In the genomic region with DNA sequence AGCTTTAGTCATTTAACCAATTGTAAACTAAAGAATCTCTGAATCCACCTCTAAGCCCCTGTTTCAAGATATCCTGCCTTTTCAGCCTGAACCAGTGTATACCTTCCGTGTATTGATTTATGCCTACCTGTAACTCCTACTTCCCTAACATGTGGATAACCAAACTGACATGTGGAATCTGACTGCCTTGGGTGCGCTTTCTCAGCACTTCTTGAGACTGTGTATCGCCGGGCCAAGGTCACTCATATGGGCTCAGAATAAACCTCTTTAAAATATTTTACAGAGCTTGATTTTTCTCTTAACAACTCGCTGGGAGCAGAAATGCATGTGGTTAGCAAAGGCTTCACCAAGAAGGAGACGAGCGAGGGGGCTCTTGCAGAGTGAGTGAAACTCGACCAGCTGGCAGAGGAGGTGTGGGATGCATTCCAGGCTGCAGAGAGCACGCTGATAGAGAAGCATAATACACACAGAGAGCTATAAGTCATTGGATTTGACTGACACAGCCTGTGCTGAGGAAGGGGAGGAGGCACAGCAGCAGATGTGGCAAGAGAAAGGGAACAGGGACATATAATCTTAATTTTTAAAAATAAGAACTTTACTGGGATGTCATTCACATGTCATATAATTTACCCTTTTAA, we compare ENCODE assay signal across 22 cellular contexts.
A peak's percentile ranks its signal among the peaks of the same experiment; 100 is the strongest.
DNase-seq lines count a peak whose midpoint lies in the region; TF ChIP-seq lines count a peak whose summit lies in the region.
"Had no signal": no experiment of that assay in that cellular context is flagged by ENCODE, and none has a peak within 500 bp of the region (broad histone marks: within the 10 kb centered on the region; RNA-seq: fewer than 3 reads in every experiment).

No MANE protein-coding gene starts in this region.

- TF ChIP-seq CTCF in brain microvascular endothelial cell (IDR thresholded peaks at IDR 0.05; ENCODE audit: low read depth, low read length, missing control alignments), result no peak
- no peak for TF ChIP-seq CTCF in osteocyte (IDR thresholded peaks at IDR 0.05)
- TF ChIP-seq CTCF in glutamatergic neuron (IDR thresholded peaks at IDR 0.05; ENCODE audit: partially characterized antibody, unreplicated experiment), result no peak

- H3K36me3 ChIP-seq in brain microvascular endothelial cell (replicated peaks), result no peaks in the 10 kb centered on the region
- H3K36me3 ChIP-seq: tibial nerve had no signal

- H3K27ac ChIP-seq in brain microvascular endothelial cell, result no peak overlapping the region
- H3K27ac ChIP-seq: tibial nerve, VCaP had no signal

- H3K36me3 Mint-ChIP-seq in osteocyte (ENCODE audit: unreplicated experiment), result peaks cover 4% of the 10 kb centered on the region
- peaks cover under 1% of the 10 kb centered on the region for H3K36me3 Mint-ChIP-seq in glutamatergic neuron (ENCODE audit: unreplicated experiment)
- H3K36me3 Mint-ChIP-seq: CD8-positive, alpha-beta T cell had no signal

- H3K4me3 Mint-ChIP-seq in osteocyte (ENCODE audit: unreplicated experiment) (no peak overlapping the region), glutamatergic neuron (ENCODE audit: unreplicated experiment) (no peak overlapping the region)
- H3K4me3 Mint-ChIP-seq: CD8-positive, alpha-beta T cell; central memory CD8-positive, alpha-beta T cell; neural crest cell; stimulated activated naive CD8-positive, alpha-beta T cell treated with anti-CD3 and anti-CD28 coated beads, Interleukin-15, amount 100 ng/mL, for 72 hours; T-helper 1 cell treated with Interleukin-12 subunit alpha and Interleukin-12 subunit beta and Interleukin-4 antibody, amounts not matched to agents 30 μg/mL and 1 μg/mL, for 36 hours had no signal

- H3K27me3 Mint-ChIP-seq in osteocyte (ENCODE audit: unreplicated experiment) (no peaks in the 10 kb centered on the region), glutamatergic neuron (ENCODE audit: unreplicated experiment) (peaks cover 3% of the 10 kb centered on the region)
- H3K27me3 Mint-ChIP-seq: central memory CD8-positive, alpha-beta T cell; stimulated activated naive CD8-positive, alpha-beta T cell treated with anti-CD3 and anti-CD28 coated beads, Interleukin-15, amount 100 ng/mL, for 72 hours had no signal

- in situ Hi-C loops in brain microvascular endothelial cell (cut with HindIII; ENCODE audit: low pct_ligation_motif_present, low sequenced_read_pairs), result no loop called here

- H3K4me1 Mint-ChIP-seq in osteocyte (ENCODE audit: unreplicated experiment) (peaks cover 4% of the 10 kb centered on the region), glutamatergic neuron (ENCODE audit: low read depth, unreplicated experiment) (peaks cover 19% of the 10 kb centered on the region)
- H3K4me1 Mint-ChIP-seq: central memory CD8-positive, alpha-beta T cell; neural crest cell; stimulated activated naive CD8-positive, alpha-beta T cell treated with anti-CD3 and anti-CD28 coated beads, Interleukin-15, amount 100 ng/mL, for 72 hours had no signal

- DNase-seq in DMS 273 treated with DMSO at 0.1 percent for 48 hours (lab: John Stamatoyannopoulos, UW) (peak; percentile 11), NCI-H446 treated with DMSO at 0.1 percent for 48 hours (lab: John Stamatoyannopoulos, UW) (peak; percentile 74), brain microvascular endothelial cell (peak; percentile 60), left kidney (ENCODE audit: low read depth, low spot score) (peak; percentile 81), HPDE6-E6E7 (ENCODE audit: extremely low spot score) (no peak), osteocyte (ENCODE audit: extremely low spot score, unreplicated experiment) (no peak), glutamatergic neuron (no peak)
- DNase-seq: activated CD4-positive, alpha-beta T cell treated with anti-CD3 and anti-CD28 coated beads, Interleukin-2, amount 50 U/mL, for 4 hours; activated gamma-delta T cell; amniotic stem cell; CD8-positive, alpha-beta T cell; effector CD4-positive, alpha-beta T cell; GOT3; NCI-H1048; SIG-M5; stimulated activated CD4-positive, alpha-beta T cell treated with anti-CD3 and anti-CD28 coated beads, Interleukin-4, amount 100 ng/mL, for 4 hours; stimulated activated naive CD8-positive, alpha-beta T cell treated with anti-CD3 and anti-CD28 coated beads, Interleukin-15, amount 100 ng/mL, for 72 hours had no signal

- H3K27ac Mint-ChIP-seq in osteocyte (ENCODE audit: unreplicated experiment), result no peak overlapping the region
- H3K27ac Mint-ChIP-seq in glutamatergic neuron (ENCODE audit: unreplicated experiment), result no peak overlapping the region
- H3K27ac Mint-ChIP-seq: CD8-positive, alpha-beta T cell; stimulated activated naive CD8-positive, alpha-beta T cell treated with anti-CD3 and anti-CD28 coated beads, Interleukin-15, amount 100 ng/mL, for 72 hours; T-helper 1 cell treated with Interleukin-12 subunit alpha and Interleukin-12 subunit beta and Interleukin-4 antibody, amounts not matched to agents 30 μg/mL and 1 μg/mL, for 36 hours had no signal

- H3K9me3 Mint-ChIP-seq in osteocyte (ENCODE audit: unreplicated experiment) (peaks cover 10% of the 10 kb centered on the region), glutamatergic neuron (ENCODE audit: unreplicated experiment) (peaks cover 4% of the 10 kb centered on the region)

- no peaks in the 10 kb centered on the region for H3K27me3 ChIP-seq in brain microvascular endothelial cell (replicated peaks)
- H3K27me3 ChIP-seq: tibial nerve had no signal

- no peak overlapping the region for H3K4me3 ChIP-seq in brain microvascular endothelial cell (ENCODE audit: low read depth, low read length)
- H3K4me3 ChIP-seq: tibial nerve had no signal

Comparison
In these comparisons a context has a peak if more than half of its experiments do, and no peak if none do; other contexts are left out.
1. DNase-seq: peak in DMS 273 treated with DMSO at 0.1 percent for 48 hours (single experiment), NCI-H446 treated with DMSO at 0.1 percent for 48 hours (single experiment), brain microvascular endothelial cell (single experiment) and left kidney (single experiment); none in HPDE6-E6E7 (single experiment), osteocyte (single experiment) and glutamatergic neuron (single experiment).